In the genomic region with DNA sequence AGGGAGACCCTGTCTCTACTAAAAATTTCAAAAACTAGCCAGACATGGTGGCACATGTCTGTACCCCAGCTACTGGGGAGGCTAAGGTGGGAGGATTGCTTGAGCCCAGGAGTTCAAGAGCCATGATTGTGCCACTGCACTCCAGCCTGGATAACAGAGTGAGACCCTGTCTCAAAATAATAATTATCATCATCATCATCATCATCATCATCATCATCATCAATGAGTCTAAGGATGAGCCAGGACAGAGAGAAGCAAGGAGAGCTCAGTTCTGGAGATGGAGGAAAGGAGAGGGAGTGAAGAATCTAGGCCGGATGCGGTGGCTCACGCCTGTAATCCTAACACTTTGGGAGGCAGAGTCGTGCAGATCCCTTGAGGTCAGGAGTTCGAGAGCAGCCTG, we compare ENCODE assay signal across 29 cellular contexts.
"Had no signal": no experiment of that assay in that cellular context is flagged by ENCODE, and none has a peak within 500 bp of the region (broad histone marks: within the 10 kb centered on the region; RNA-seq: fewer than 3 reads in every experiment).

No MANE protein-coding gene starts in this region.

- FAIRE-seq: urothelium cell line had no signal

- H3K27me3 ChIP-seq: stomach, suprapubic skin, testis, thyroid gland, tibial artery, tibial nerve, transverse colon, upper lobe of left lung, upper lobe of right lung, uterus, vagina had no signal

- H3K36me3 ChIP-seq: stomach, suprapubic skin, thoracic aorta, thyroid gland, tibial artery, tibial nerve, transverse colon, upper lobe of left lung, upper lobe of right lung, uterus, vagina had no signal

- H3K27me3 Mint-ChIP-seq: type B pancreatic cell had no signal

- H3K4me1 ChIP-seq: suprapubic skin, testis, thyroid gland, transverse colon, upper lobe of left lung, upper lobe of right lung, uterus had no signal

- H3K27ac Mint-ChIP-seq: stimulated activated memory B cell treated with anti-CD40 and anti-IgM and Interleukin-4, amounts not matched to agents 10 μg/mL and 1 μg/mL and 100 μg/mL, for 72 hours; stimulated activated naive B cell treated with anti-CD40 and anti-IgM and Interleukin-4, amounts not matched to agents 10 μg/mL and 1 μg/mL and 100 μg/mL, for 72 hours; stimulated activated naive CD8-positive, alpha-beta T cell treated with anti-CD3 and anti-CD28 coated beads, Interleukin-15, Interleukin-2, amounts not matched to agents 100 ng/mL and 50 ng/mL, for 24 hours; type B pancreatic cell had no signal

- H3K4me3 Mint-ChIP-seq: stimulated activated effector memory CD8-positive, alpha-beta T cell treated with anti-CD3 and anti-CD28 coated beads, Interleukin-12 subunit alpha, Interleukin-12 subunit beta, amount 100 ng/mL, for 72 hours; stimulated activated memory B cell treated with anti-CD40 and anti-IgM and Interleukin-4, amounts not matched to agents 10 μg/mL and 1 μg/mL and 100 μg/mL, for 72 hours; stimulated activated naive B cell treated with anti-CD40 and anti-IgM and Interleukin-4, amounts not matched to agents 10 μg/mL and 1 μg/mL and 100 μg/mL, for 72 hours; stimulated activated naive CD8-positive, alpha-beta T cell treated with anti-CD3 and anti-CD28 coated beads, Interleukin-15, amount 100 ng/mL, for 72 hours; stimulated activated naive CD8-positive, alpha-beta T cell treated with anti-CD3 and anti-CD28 coated beads, Interleukin-15, Interleukin-2, amounts not matched to agents 100 ng/mL and 50 ng/mL, for 24 hours; type B pancreatic cell had no signal

- H3K27ac ChIP-seq: stomach, suprapubic skin, testis, thoracic aorta, thyroid gland, tibial artery, tibial nerve, transverse colon, upper lobe of left lung, upper lobe of right lung, uterus, vagina had no signal

- ATAC-seq: stimulated activated effector memory CD8-positive, alpha-beta T cell treated with anti-CD3 and anti-CD28 coated beads, Interleukin-12 subunit alpha, Interleukin-12 subunit beta, amount 100 ng/mL, for 72 hours; stimulated activated memory B cell treated with anti-CD40 and anti-IgM and Interleukin-4, amounts not matched to agents 10 μg/mL and 1 μg/mL and 100 μg/mL, for 72 hours; stimulated activated naive B cell treated with anti-CD40 and anti-IgM and Interleukin-4, amounts not matched to agents 10 μg/mL and 1 μg/mL and 100 μg/mL, for 72 hours; stimulated activated naive CD8-positive, alpha-beta T cell treated with anti-CD3 and anti-CD28 coated beads, Interleukin-15, amount 100 ng/mL, for 72 hours; stimulated activated naive CD8-positive, alpha-beta T cell treated with anti-CD3 and anti-CD28 coated beads, Interleukin-15, Interleukin-2, amounts not matched to agents 100 U/mL and 50 U/mL, for 24 hours; upper lobe of right lung had no signal

- H3K9me3 ChIP-seq: stomach, suprapubic skin, testis, thoracic aorta, thyroid gland, tibial artery, tibial nerve, transverse colon, upper lobe of left lung, upper lobe of right lung, uterus, vagina had no signal

- H3K36me3 Mint-ChIP-seq: stimulated activated effector memory CD8-positive, alpha-beta T cell treated with anti-CD3 and anti-CD28 coated beads, Interleukin-12 subunit alpha, Interleukin-12 subunit beta, amount 100 ng/mL, for 72 hours; stimulated activated memory B cell treated with anti-CD40 and anti-IgM and Interleukin-4, amounts not matched to agents 10 μg/mL and 1 μg/mL and 100 μg/mL, for 72 hours; stimulated activated naive B cell treated with anti-CD40 and anti-IgM and Interleukin-4, amounts not matched to agents 10 μg/mL and 1 μg/mL and 100 μg/mL, for 72 hours; type B pancreatic cell had no signal

- H3K4me3 ChIP-seq: stomach, suprapubic skin, testis, thoracic aorta, thyroid gland, tibial artery, tibial nerve, transverse colon, upper lobe of left lung, upper lobe of right lung, uterus, vagina had no signal

- H3K9me3 Mint-ChIP-seq: stimulated activated effector memory CD8-positive, alpha-beta T cell treated with anti-CD3 and anti-CD28 coated beads, Interleukin-12 subunit alpha, Interleukin-12 subunit beta, amount 100 ng/mL, for 72 hours; stimulated activated memory B cell treated with anti-CD40 and anti-IgM and Interleukin-4, amounts not matched to agents 10 μg/mL and 1 μg/mL and 100 μg/mL, for 72 hours; stimulated activated naive B cell treated with anti-CD40 and anti-IgM and Interleukin-4, amounts not matched to agents 10 μg/mL and 1 μg/mL and 100 μg/mL, for 72 hours; stimulated activated naive CD8-positive, alpha-beta T cell treated with anti-CD3 and anti-CD28 coated beads, Interleukin-15, amount 100 ng/mL, for 72 hours; stimulated activated naive CD8-positive, alpha-beta T cell treated with anti-CD3 and anti-CD28 coated beads, Interleukin-15, Interleukin-2, amounts not matched to agents 100 ng/mL and 50 ng/mL, for 24 hours; type B pancreatic cell had no signal

- DNase-seq: stimulated activated CD4-positive, alpha-beta T cell treated with anti-CD3 and anti-CD28 coated beads, Interleukin-2, amount 100 ng/mL, for 48 hours; stimulated activated CD4-positive, alpha-beta T cell treated with anti-CD3 and anti-CD28 coated beads, Interleukin-4, amount 100 ng/mL, for 1 hour; stimulated activated CD4-positive, alpha-beta T cell treated with anti-CD3 and anti-CD28 coated beads, Interleukin-4, amount 100 ng/mL, for 24 hours; stimulated activated CD4-positive, alpha-beta T cell treated with anti-CD3 and anti-CD28 coated beads, Interleukin-4, amount 100 ng/mL, for 4 hours; stimulated activated CD8-positive, alpha-beta memory T cell treated with anti-CD3 and anti-CD28 coated beads, Interleukin-4, amount 100 ng/mL, for 48 hours; stimulated activated naive B cell treated with anti-CD40 and anti-IgM and Interleukin-4, amounts not matched to agents 10 μg/mL and 1 μg/mL and 100 μg/mL, for 72 hours; stimulated activated naive CD4-positive, alpha-beta T cell; stimulated activated naive CD4-positive, alpha-beta T cell treated with Interleukin-2 at 50 U/mL for 16 hours; stimulated activated naive CD8-positive, alpha-beta T cell treated with anti-CD3 and anti-CD28 coated beads, Interleukin-15, amount 100 ng/mL, for 72 hours; stimulated activated naive CD8-positive, alpha-beta T cell treated with anti-CD3 and anti-CD28 coated beads, Interleukin-15, Interleukin-2, amounts not matched to agents 100 U/mL and 50 U/mL, for 24 hours; stomach; substantia nigra; testis; thyroid gland; tibial artery; transverse colon; trophoblast cell; upper lobe of left lung; upper lobe of right lung; uterus had no signal
